21 cellular contexts compared by ENCODE assay signal in the genomic region with DNA sequence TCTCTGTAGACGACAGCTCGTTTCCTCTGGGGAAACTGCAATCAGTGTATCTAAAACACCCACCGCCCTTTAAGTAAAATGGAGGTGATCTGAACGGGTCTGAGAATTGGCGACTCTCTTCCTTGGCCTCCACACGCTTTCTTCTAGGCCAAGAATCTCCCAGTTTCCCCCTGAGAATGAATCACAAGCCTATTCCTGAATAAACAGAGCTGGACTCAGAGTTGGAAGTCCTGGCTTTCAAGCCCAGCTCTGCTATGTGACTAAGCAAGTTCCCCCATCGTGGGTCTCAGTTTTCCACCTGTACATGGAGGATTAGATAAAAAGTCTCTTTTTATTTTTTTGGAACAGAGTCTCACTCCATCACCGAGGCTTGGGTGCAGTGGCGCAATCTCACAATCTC.
DNase-seq lines count a peak whose midpoint lies in the region; ATAC-seq and TF ChIP-seq lines count a peak whose summit lies in the region.
"Had no signal": no experiment of that assay in that cellular context is flagged by ENCODE, and none has a peak within 500 bp of the region (broad histone marks: within the 10 kb centered on the region; RNA-seq: fewer than 3 reads in every experiment).

No MANE protein-coding gene starts in this region.

- H3K27me3 ChIP-seq in right cardiac atrium (ENCODE audit: control insufficient read depth, insufficient read depth) = no peaks in the 10 kb centered on the region
- H3K27me3 ChIP-seq in left ventricle myocardium inferior (ENCODE audit: low read depth) = peaks cover 28% of the 10 kb centered on the region
- no peaks in the 10 kb centered on the region for H3K27me3 ChIP-seq in neuronal stem cell (ENCODE audit: control insufficient read depth in 3 of 3, insufficient read depth in 3 of 3, low read depth in 1 of 3, low read length in 3 of 3)
- H3K27me3 ChIP-seq: BLaER1 treated with 17β-estradiol and CSF1 and Interleukin-3, amounts not matched to agents 10 nM and 100 nM; SJSA1 had no signal

- H4K8ac ChIP-seq in neuronal stem cell (ENCODE audit: low read depth, low read length) = no peak overlapping the region

- intact Hi-C loops in right cardiac atrium (cut with DNase I) = no loop called here
- intact Hi-C loops in left ventricle myocardium inferior (cut with micrococcal nuclease) = no loop called here

- peak overlapping the region; percentile 31 for H2AFZ ChIP-seq in neuronal stem cell (ENCODE audit: low read length)
- H2AFZ ChIP-seq: GM23248 had no signal

- H3K27ac Mint-ChIP-seq in type B pancreatic cell = no peak overlapping the region
- H3K27ac Mint-ChIP-seq: CD4-positive, alpha-beta T cell had no signal

- no peaks in the 10 kb centered on the region for H3K9me3 Mint-ChIP-seq in type B pancreatic cell
- H3K9me3 Mint-ChIP-seq: CD4-positive, alpha-beta T cell had no signal

- H2BK12ac ChIP-seq in neuronal stem cell (ENCODE audit: low read length) = no peak overlapping the region

- no peak overlapping the region for H3K23ac ChIP-seq in neuronal stem cell (ENCODE audit: low read depth, low read length, poor library complexity)

- H2BK120ac ChIP-seq in neuronal stem cell (ENCODE audit: low read depth, low read length) = no peak overlapping the region

- H3K36me3 Mint-ChIP-seq in type B pancreatic cell = no peaks in the 10 kb centered on the region

- no peaks in the 10 kb centered on the region for H3K79me1 ChIP-seq in neuronal stem cell (ENCODE audit: low read depth, low read length)

- no peak overlapping the region for H3K4ac ChIP-seq in neuronal stem cell (ENCODE audit: low read length)

- no peak overlapping the region for H2AK5ac ChIP-seq in neuronal stem cell (ENCODE audit: low read depth, low read length)

- no peak for DNase-seq in right cardiac atrium
- DNase-seq in left ventricle myocardium inferior = no peak
- peak; percentile 72 for DNase-seq in fibroblast of the aortic adventitia (ENCODE audit: low read depth)
- DNase-seq in neuronal stem cell (ENCODE audit: low spot score) = no peak
- no peak for DNase-seq in NCI-H1105 (lab: John Stamatoyannopoulos, UW)
- no peak for DNase-seq in type B pancreatic cell (ENCODE audit: extremely low spot score, unreplicated experiment)
- DNase-seq: CD4-positive, alpha-beta T cell; GM23248; H7; Kasumi-1; NCI-H1092 treated with DMSO at 0.1 percent for 48 hours; NCI-H146; NCI-H1930; NCI-H2107; NCI-H524 treated with DMSO at 0.1 percent for 48 hours; NCI-H774; PC-3 had no signal

- H3K36me3 ChIP-seq in left ventricle myocardium inferior (no peaks in the 10 kb centered on the region), neuronal stem cell (replicated peaks in 1 of 2; ENCODE audit: control insufficient read depth in 2 of 2, insufficient read depth in 2 of 2, low read length in 2 of 2) (no peaks in the 10 kb centered on the region)
- H3K36me3 ChIP-seq: BLaER1 treated with 17β-estradiol and CSF1 and Interleukin-3, amounts not matched to agents 10 nM and 100 nM; SJSA1 had no signal

- peaks cover 11% of the 10 kb centered on the region for H3K27me3 Mint-ChIP-seq in type B pancreatic cell

- H3K9me3 ChIP-seq in right cardiac atrium (ENCODE audit: control insufficient read depth, low read length) (no peaks in the 10 kb centered on the region), left ventricle myocardium inferior (replicated peaks) (peaks cover 7% of the 10 kb centered on the region), neuronal stem cell (replicated peaks in 1 of 2; ENCODE audit: control insufficient read depth in 2 of 2, insufficient read depth in 1 of 2, low read depth in 1 of 2, low read length in 2 of 2) (peaks cover 0 to 7% of the 10 kb centered on the region in 2 donors)

- peak; percentile 25 to 31 for ATAC-seq in right cardiac atrium
- no peak for ATAC-seq in HG02852 (IDR thresholded peaks at IDR 0.05; ENCODE audit: unreplicated experiment)
- ATAC-seq: K562, PC-3 had no signal

- no peak overlapping the region for H3K9ac ChIP-seq in neuronal stem cell (ENCODE audit: low read depth, low read length, poor library complexity)
- H3K9ac ChIP-seq: BLaER1 treated with 17β-estradiol and CSF1 and Interleukin-3, amounts not matched to agents 10 nM and 100 nM; GM23248 had no signal

- H3K4me2 ChIP-seq in neuronal stem cell (ENCODE audit: insufficient read depth, low read length, poor library complexity, severe bottlenecking) = no peak overlapping the region

- no peak overlapping the region for H2BK15ac ChIP-seq in neuronal stem cell (ENCODE audit: low read length)

- H3K4me3 Mint-ChIP-seq in type B pancreatic cell = no peak overlapping the region
- H3K4me3 Mint-ChIP-seq: CD4-positive, alpha-beta T cell had no signal

- 45% methylated on average over 9 of the region's 9 CpGs for WGBS in right cardiac atrium
- no CpG with 5 or more reads among the region's 9 CpGs for WGBS in neuronal stem cell (ENCODE audit: extremely low coverage in 2 of 2, insufficient read length in 2 of 2, insufficient replicate concordance in 1 of 2), 2 donors

- H3K4me1 Mint-ChIP-seq in type B pancreatic cell (ENCODE audit: unreplicated experiment) = peaks cover 21% of the 10 kb centered on the region

- no peak overlapping the region for H4K91ac ChIP-seq in neuronal stem cell (ENCODE audit: low read depth, low read length, poor library complexity)

- H3K27ac ChIP-seq in right cardiac atrium (ENCODE audit: low read length) (no peak overlapping the region), left ventricle myocardium inferior (replicated peaks) (no peak overlapping the region), neuronal stem cell (replicated peaks; ENCODE audit: low read length) (no peak overlapping the region)
- H3K27ac ChIP-seq: BLaER1 treated with 17β-estradiol and CSF1 and Interleukin-3, amounts not matched to agents 10 nM and 100 nM; GM23248; SJSA1 had no signal

- no peak overlapping the region for H3K18ac ChIP-seq in neuronal stem cell (ENCODE audit: low read length)

- H3K4me3 ChIP-seq in right cardiac atrium (ENCODE audit: low read length) = no peak overlapping the region
- no peak overlapping the region for H3K4me3 ChIP-seq in left ventricle myocardium inferior
- no peak overlapping the region for H3K4me3 ChIP-seq in fibroblast of the aortic adventitia (ENCODE audit: low read depth, low read length)
- H3K4me3 ChIP-seq in neuronal stem cell (ENCODE audit: low read length in 2 of 2) = no peak overlapping the region
- H3K4me3 ChIP-seq: BLaER1 treated with 17β-estradiol and CSF1 and Interleukin-3, amounts not matched to agents 10 nM and 100 nM; GM23248; K562; SJSA1 had no signal

- TF ChIP-seq CTCF in left ventricle myocardium inferior (IDR thresholded peaks at IDR 0.05; ENCODE audit: borderline replicate concordance) (no peak), fibroblast of the aortic adventitia (IDR thresholded peaks at IDR 0.05; ENCODE audit: insufficient read depth, low read length) (no peak), type B pancreatic cell (conservative IDR thresholded peaks at IDR 0.05) (no peak)

- H3K4me1 ChIP-seq in right cardiac atrium (ENCODE audit: control insufficient read depth, insufficient read depth, low read length) (no peaks in the 10 kb centered on the region), left ventricle myocardium inferior (no peaks in the 10 kb centered on the region), neuronal stem cell (ENCODE audit: control insufficient read depth in 2 of 2, insufficient read depth in 1 of 2, low read depth in 1 of 2, low read length in 2 of 2) (peaks cover 6 to 7% of the 10 kb centered on the region in 2 donors)
- H3K4me1 ChIP-seq: SJSA1 had no signal

- no peak overlapping the region for H2BK5ac ChIP-seq in neuronal stem cell (ENCODE audit: low read length)

- no peak overlapping the region for H3K14ac ChIP-seq in neuronal stem cell (ENCODE audit: low read length)
